ENCODE assay signal across 8 cellular contexts in the genomic region with DNA sequence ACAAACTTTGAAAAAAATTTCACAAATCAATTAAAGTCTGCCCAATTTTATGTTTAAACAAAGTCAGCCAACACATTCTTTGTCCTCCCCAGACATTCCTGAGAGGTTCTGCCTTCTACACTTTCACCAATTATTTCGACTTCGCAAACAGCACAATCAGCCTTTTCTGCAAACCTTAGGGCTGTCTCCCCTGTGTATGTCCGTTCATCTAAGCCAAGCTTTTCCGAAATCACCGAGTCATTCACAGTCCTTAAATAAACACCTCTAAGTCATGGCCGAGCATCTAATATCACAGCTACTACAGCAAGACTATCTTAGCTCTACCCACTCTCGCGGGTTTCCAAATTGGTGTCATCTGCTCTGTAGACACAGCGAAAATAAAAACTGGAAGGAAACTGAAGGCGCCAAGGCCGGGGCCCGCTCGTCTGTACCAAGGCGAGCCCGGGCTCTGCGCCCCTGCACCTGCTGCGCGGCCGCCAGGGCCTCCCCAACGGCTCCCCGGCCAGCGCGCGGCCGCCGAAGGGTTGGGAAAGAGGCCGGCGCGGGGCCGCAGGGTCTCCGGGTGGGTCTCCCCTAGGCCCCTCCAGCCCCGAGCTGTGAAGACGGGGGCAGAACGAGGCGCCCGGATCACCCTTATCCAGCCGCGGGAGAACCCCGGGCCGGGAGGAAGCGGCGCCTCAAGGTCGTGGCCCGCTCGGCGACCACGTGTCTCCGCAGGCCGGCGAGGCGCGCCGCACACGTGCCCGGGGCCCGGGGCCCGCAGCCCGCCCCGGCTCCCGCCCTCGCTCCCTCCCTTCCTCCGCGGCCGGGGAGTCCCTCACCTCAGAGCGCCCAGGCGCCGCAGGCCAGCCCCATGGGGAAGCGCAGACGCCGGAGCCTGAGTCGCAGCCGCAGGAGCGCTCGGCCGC. TPM values are rescaled to one million over a fixed set of nuclear protein-coding genes. Genes with fewer than 3 reads are reported as not detected.
A peak's percentile ranks its signal among the peaks of the same experiment; 100 is the strongest.
DNase-seq lines count a peak whose midpoint lies in the region; ATAC-seq and TF ChIP-seq lines count a peak whose summit lies in the region.

No MANE protein-coding gene starts in this region.

- H3K79me2 ChIP-seq in hepatocyte = peaks cover 35% of the 10 kb centered on the region

- no peak for TF ChIP-seq CTCF in hepatocyte (IDR thresholded peaks at IDR 0.05; ENCODE audit: poor library complexity)

- H3K27ac ChIP-seq in adipose tissue (ENCODE audit: low read depth, low read length) = peak overlapping the region; percentile 97
- peak overlapping the region; percentile 99 for H3K27ac ChIP-seq in hepatocyte

- peak; percentile 53 for DNase-seq in Ammon's horn (ENCODE audit: low spot score)
- peak; percentile 33 for DNase-seq in NCI-H460 (ENCODE audit: extremely low read depth, low read depth)
- DNase-seq in hepatocyte (ENCODE audit: low spot score) = peak; percentile 61
- DNase-seq in putamen (ENCODE audit: low spot score) = peak; percentile 45
- DNase-seq in HPDE6-E6E7 (ENCODE audit: extremely low spot score) = no peak

- H4K20me1 ChIP-seq in hepatocyte (ENCODE audit: insufficient read depth, poor library complexity, severe bottlenecking) = peaks cover 37% of the 10 kb centered on the region

- ATAC-seq in GM18520 (IDR thresholded peaks at IDR 0.05; ENCODE audit: unreplicated experiment) = peak; percentile 37
- ATAC-seq in HG03045 (IDR thresholded peaks at IDR 0.05; ENCODE audit: unreplicated experiment) = peak; percentile 51

- H3K9me3 ChIP-seq in hepatocyte (ENCODE audit: low read depth) = no peaks in the 10 kb centered on the region

- 1 to 6% (median 4%) methylated on average over 42 to 75 of the region's 75 CpGs for WGBS in adipose tissue, 3 donors
- 4% methylated on average over 40 of the region's 75 CpGs for WGBS in hepatocyte (ENCODE audit: low lambda C conversion rate, missing lambda C conversion rate)

- H2AFZ ChIP-seq in hepatocyte = peak overlapping the region; percentile 2

- peak overlapping the region; percentile 72 for H3K4me3 ChIP-seq in hepatocyte

- peaks cover 11% of the 10 kb centered on the region for H3K4me1 ChIP-seq in hepatocyte (ENCODE audit: insufficient read depth)

- H3K36me3 ChIP-seq in hepatocyte (replicated peaks; ENCODE audit: insufficient read depth, low read depth) = peaks cover 2% of the 10 kb centered on the region

- H3K4me2 ChIP-seq in hepatocyte = peak overlapping the region; percentile 85

- no peaks in the 10 kb centered on the region for H3K27me3 ChIP-seq in hepatocyte

- H3K9me2 ChIP-seq in hepatocyte (replicated peaks; ENCODE audit: insufficient read depth) = no peaks in the 10 kb centered on the region

RNA-seq across cellular contexts. Expression of a gene that starts 0.6 kb away (rescaled TPM):
- 630 and 656 TPM in 2 replicates for total RNA-seq in NCI-H460 (2014; rRNA removed; shearing (Covaris generic))
- polyA plus RNA-seq in NCI-H460 (2014; cell fraction: nucleus; rRNA removed) = 469 and 518 TPM in 2 replicates
- polyA plus RNA-seq in adipose tissue = 10 to 100 TPM; 25.2 to 36.1 (median 32.5) TPM
- total RNA-seq in hepatocyte = 140 and 165 TPM in 2 replicates
- polyA plus RNA-seq in hepatocyte = 92.0 and 92.8 TPM in 2 replicates
